ENCODE assay signal across 16 cellular contexts in the genomic region with DNA sequence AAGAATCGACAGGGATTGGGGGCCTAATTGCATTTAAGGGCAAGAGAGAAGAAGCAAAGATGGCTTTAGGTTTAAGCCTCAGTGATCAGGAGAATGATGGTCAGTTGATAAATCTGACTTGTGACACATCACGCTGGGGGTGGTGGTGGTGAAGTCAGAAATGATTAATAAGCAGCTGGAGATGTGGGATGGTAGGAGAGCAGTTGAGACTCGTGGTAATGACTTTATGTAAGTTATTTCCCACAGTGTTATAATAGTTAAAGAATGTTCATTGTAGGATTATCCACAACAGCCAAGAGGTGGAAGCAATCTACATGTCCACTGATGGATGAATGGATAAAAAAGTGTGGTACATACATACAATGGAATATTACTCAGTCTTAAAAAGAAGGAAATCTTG.
"Had no signal": no experiment of that assay in that cellular context is flagged by ENCODE, and none has a peak within 500 bp of the region (broad histone marks: within the 10 kb centered on the region; RNA-seq: fewer than 3 reads in every experiment).

No MANE protein-coding gene starts in this region.

- H3K27me3 ChIP-seq: pancreas had no signal

- H3K27ac ChIP-seq: left ventricle myocardium inferior, pancreas, WERI-Rb-1 had no signal

- H3K4me1 ChIP-seq: left ventricle myocardium inferior, pancreas had no signal

- DNase-seq: activated CD4-positive, alpha-beta T cell treated with anti-CD3 and anti-CD28 coated beads, Interleukin-2, amount 50 U/mL, for 48 hours; activated gamma-delta T cell; dermis blood vessel endothelial cell; effector memory CD4-positive, alpha-beta T cell; foreskin melanocyte; head of caudate nucleus; left ventricle myocardium inferior; mesenchymal stem cell; mucosa of descending colon; naive thymus-derived CD8-positive, alpha-beta T cell; pancreas; retina; stimulated activated naive CD4-positive, alpha-beta T cell; SW 1271; T-helper 2 cell; WERI-Rb-1 had no signal

- H3K4me3 ChIP-seq: left ventricle myocardium inferior, mucosa of descending colon, pancreas had no signal

- H3K36me3 ChIP-seq: left ventricle myocardium inferior, pancreas, WERI-Rb-1 had no signal

- H3K9me3 ChIP-seq: left ventricle myocardium inferior, mucosa of descending colon, pancreas had no signal
